20 cellular contexts compared by ENCODE assay signal in genomic region chr10:60466267-60467201, GRCh38.
DNase-seq lines count a peak whose midpoint lies in the region; ATAC-seq and TF ChIP-seq lines count a peak whose summit lies in the region.
"Had no signal": no experiment of that assay in that cellular context is flagged by ENCODE, and none has a peak within 500 bp of the region (broad histone marks: within the 10 kb centered on the region; RNA-seq: fewer than 3 reads in every experiment).

No MANE protein-coding gene starts in this region.

- H3K27ac ChIP-seq in osteoblast (ENCODE audit: low read depth, low read length), result peak overlapping the region; percentile 54
- H3K27ac ChIP-seq: lower lobe of right lung, right atrium auricular region, RWPE1, testis had no signal

- H2AFZ ChIP-seq in osteoblast (ENCODE audit: low read length), result peak overlapping the region; percentile 38

- TF ChIP-seq CTCF in LNCaP clone FGC (IDR thresholded peaks at IDR 0.05; ENCODE audit: control insufficient read depth, extremely low read depth, insufficient read depth), result no peak
- TF ChIP-seq CTCF in cardiac fibroblast (IDR thresholded peaks at IDR 0.05; ENCODE audit: low read depth, low read length), result peak; percentile 18
- peak; percentile 30 for TF ChIP-seq CTCF in osteoblast (IDR thresholded peaks at IDR 0.05; ENCODE audit: extremely low read depth, low read depth, low read length)
- no peak for TF ChIP-seq CTCF in WTC11 (IDR thresholded peaks at IDR 0.05)

- no peaks in the 10 kb centered on the region for H3K27me3 Mint-ChIP-seq in WTC11 (ENCODE audit: low read depth)
- no peaks in the 10 kb centered on the region for H3K27me3 Mint-ChIP-seq in activated naive CD4-positive, alpha-beta T cell treated with anti-CD3 and anti-CD28 coated beads, Interleukin-2, amount 10 ng/mL, durations not matched to agents 7 days and 5 days
- H3K27me3 Mint-ChIP-seq: activated CD4-positive, alpha-beta T cell treated with anti-CD3 and anti-CD28 coated beads for 36 hours; activated naive CD8-positive, alpha-beta T cell treated with anti-CD3 and anti-CD28 coated beads, Interleukin-2, amount 50 U/mL, for 24 hours had no signal

- peaks cover 21% of the 10 kb centered on the region for H3K4me1 ChIP-seq in osteoblast (ENCODE audit: insufficient read depth, low read length)
- H3K4me1 ChIP-seq: lower lobe of right lung, right atrium auricular region, testis had no signal

- H3K4me3 ChIP-seq in LNCaP clone FGC (ENCODE audit: low read depth, low read length), result peak overlapping the region; percentile 8; the same call in 1 of the 2 replicates
- H3K4me3 ChIP-seq in cardiac fibroblast (replicated peaks in 1 of 2; ENCODE audit: low read depth in 2 of 2, low read length in 2 of 2), result no peak overlapping the region
- peak overlapping the region; percentile 13 for H3K4me3 ChIP-seq in osteoblast (ENCODE audit: insufficient read depth, low read length)
- H3K4me3 ChIP-seq: lower lobe of right lung, right atrium auricular region, testis had no signal

- peak overlapping the region; percentile 65 for H3K4me2 ChIP-seq in osteoblast (ENCODE audit: insufficient read depth, low read length)

- H3K36me3 Mint-ChIP-seq in WTC11, result no peaks in the 10 kb centered on the region
- H3K36me3 Mint-ChIP-seq in activated naive CD4-positive, alpha-beta T cell treated with anti-CD3 and anti-CD28 coated beads, Interleukin-2, amount 10 ng/mL, durations not matched to agents 7 days and 5 days, result peaks cover 2% of the 10 kb centered on the region
- H3K36me3 Mint-ChIP-seq: stimulated activated effector memory CD8-positive, alpha-beta T cell treated with anti-CD3 and anti-CD28 coated beads, Interleukin-12 subunit alpha, Interleukin-12 subunit beta, amount 100 ng/mL, for 72 hours had no signal

- DNase-seq in Daoy (ENCODE audit: low read depth) (peak; percentile 27), LNCaP clone FGC (ENCODE audit: low read depth) (no peak), cardiac fibroblast (ENCODE audit: low read depth in 2 of 2) (peak in 1 of 2 donors; percentile 40), osteoblast (ENCODE audit: insufficient read length, low spot score, missing footprints) (peak; percentile 22), WTC11 (ENCODE audit: low spot score) (no peak), DMS 273 treated with DMSO at 0.1 percent for 48 hours (lab: John Stamatoyannopoulos, UW) (no peak)
- no peak for DNase-seq in activated naive CD4-positive, alpha-beta T cell treated with anti-CD3 and anti-CD28 coated beads, Interleukin-2, amount 10 ng/mL, durations not matched to agents 7 days and 5 days
- DNase-seq: activated CD4-positive, alpha-beta T cell treated with anti-CD3 and anti-CD28 coated beads for 36 hours; activated naive CD8-positive, alpha-beta T cell treated with anti-CD3 and anti-CD28 coated beads, Interleukin-2, amount 50 U/mL, for 24 hours; C1 segment of cervical spinal cord; GDM1; GOT3; head of caudate nucleus; lower lobe of right lung; NCI-H2029; testis had no signal

- H4K20me1 ChIP-seq in osteoblast (ENCODE audit: insufficient read depth, low read length), result no peaks in the 10 kb centered on the region

- H3K9me3 ChIP-seq in osteoblast (ENCODE audit: low read depth, low read length), result no peaks in the 10 kb centered on the region
- H3K9me3 ChIP-seq: lower lobe of right lung, right atrium auricular region, testis had no signal

- POLR2A ChIA-PET in WTC11 (lab: Charles Lee), result no interaction called here

- peaks cover 4% of the 10 kb centered on the region for H3K4me1 Mint-ChIP-seq in WTC11
- H3K4me1 Mint-ChIP-seq in activated naive CD4-positive, alpha-beta T cell treated with anti-CD3 and anti-CD28 coated beads, Interleukin-2, amount 10 ng/mL, durations not matched to agents 7 days and 5 days, result no peaks in the 10 kb centered on the region
- H3K4me1 Mint-ChIP-seq: activated CD4-positive, alpha-beta T cell treated with anti-CD3 and anti-CD28 coated beads for 36 hours had no signal

- ATAC-seq in WTC11, result no peak
- ATAC-seq: activated CD4-positive, alpha-beta T cell treated with anti-CD3 and anti-CD28 coated beads for 36 hours; activated naive CD8-positive, alpha-beta T cell treated with anti-CD3 and anti-CD28 coated beads, Interleukin-2, amount 50 U/mL, for 24 hours; lower lobe of right lung; stimulated activated effector memory CD8-positive, alpha-beta T cell treated with anti-CD3 and anti-CD28 coated beads, Interleukin-12 subunit alpha, Interleukin-12 subunit beta, amount 100 ng/mL, for 72 hours had no signal

- H3K36me3 ChIP-seq in osteoblast (ENCODE audit: insufficient read depth, low read length), result no peaks in the 10 kb centered on the region
- H3K36me3 ChIP-seq: lower lobe of right lung, right atrium auricular region had no signal

- H3K79me2 ChIP-seq in osteoblast (ENCODE audit: insufficient read depth, low read length), result no peaks in the 10 kb centered on the region

- no peaks in the 10 kb centered on the region for H3K9me3 Mint-ChIP-seq in WTC11
- H3K9me3 Mint-ChIP-seq in activated naive CD4-positive, alpha-beta T cell treated with anti-CD3 and anti-CD28 coated beads, Interleukin-2, amount 10 ng/mL, durations not matched to agents 7 days and 5 days, result no peaks in the 10 kb centered on the region
- H3K9me3 Mint-ChIP-seq: activated naive CD8-positive, alpha-beta T cell treated with anti-CD3 and anti-CD28 coated beads, Interleukin-2, amount 50 U/mL, for 24 hours; activated T-helper 2 cell treated with anti-CD3 and anti-CD28 coated beads, Interferon-gamma antibody, Interleukin-2, Interleukin-4, amounts not matched to agents 10 μg/mL and 5 μg/mL and 100 μg/mL, durations not matched to agents 14 hours and 24 hours and 36 hours; stimulated activated effector memory CD8-positive, alpha-beta T cell treated with anti-CD3 and anti-CD28 coated beads, Interleukin-12 subunit alpha, Interleukin-12 subunit beta, amount 100 ng/mL, for 72 hours had no signal

- CTCF ChIA-PET in WTC11 (lab: Charles Lee), result interaction anchor here (0.6 to 1.0 kb wide), 2 partner anchors 10 to 357 kb away, joined by 3 to 4 read pairs; no protein-coding TSS in a partner anchor
- CTCF ChIA-PET in activated naive CD4-positive, alpha-beta T cell treated with anti-CD3 and anti-CD28 coated beads, Interleukin-2, amount 10 ng/mL, durations not matched to agents 7 days and 5 days (lab: Charles Lee), result no interaction called here

- H3K27ac Mint-ChIP-seq in WTC11, result no peak overlapping the region
- no peak overlapping the region for H3K27ac Mint-ChIP-seq in activated naive CD4-positive, alpha-beta T cell treated with anti-CD3 and anti-CD28 coated beads, Interleukin-2, amount 10 ng/mL, durations not matched to agents 7 days and 5 days
- H3K27ac Mint-ChIP-seq: activated CD4-positive, alpha-beta T cell treated with anti-CD3 and anti-CD28 coated beads for 36 hours; activated naive CD8-positive, alpha-beta T cell treated with anti-CD3 and anti-CD28 coated beads, Interleukin-2, amount 50 U/mL, for 24 hours; activated T-helper 2 cell treated with anti-CD3 and anti-CD28 coated beads, Interferon-gamma antibody, Interleukin-2, Interleukin-4, amounts not matched to agents 10 μg/mL and 5 μg/mL and 100 μg/mL, durations not matched to agents 14 hours and 24 hours and 36 hours; stimulated activated effector memory CD8-positive, alpha-beta T cell treated with anti-CD3 and anti-CD28 coated beads, Interleukin-12 subunit alpha, Interleukin-12 subunit beta, amount 100 ng/mL, for 72 hours had no signal

- no peak overlapping the region for H3K4me3 Mint-ChIP-seq in WTC11
- no peak overlapping the region for H3K4me3 Mint-ChIP-seq in activated naive CD4-positive, alpha-beta T cell treated with anti-CD3 and anti-CD28 coated beads, Interleukin-2, amount 10 ng/mL, durations not matched to agents 7 days and 5 days
- H3K4me3 Mint-ChIP-seq: activated CD4-positive, alpha-beta T cell treated with anti-CD3 and anti-CD28 coated beads for 36 hours; activated naive CD8-positive, alpha-beta T cell treated with anti-CD3 and anti-CD28 coated beads, Interleukin-2, amount 50 U/mL, for 24 hours; stimulated activated effector memory CD8-positive, alpha-beta T cell treated with anti-CD3 and anti-CD28 coated beads, Interleukin-12 subunit alpha, Interleukin-12 subunit beta, amount 100 ng/mL, for 72 hours had no signal

- H3K27me3 ChIP-seq in osteoblast (ENCODE audit: insufficient read depth, low read length), result no peaks in the 10 kb centered on the region
- H3K27me3 ChIP-seq: right atrium auricular region, testis had no signal

TF ChIP-seq in WTC11, 78 proteins besides CTCF, POLR2A, EP300 and RAD21 (continues in another document):
- TF ChIP-seq RORB (CRISPR knock-in tag; IDR thresholded peaks at IDR 0.05) (no peak), PRDM15 (CRISPR knock-in tag; IDR thresholded peaks at IDR 0.05) (no peak), SP1 (CRISPR knock-in tag; conservative IDR thresholded peaks at IDR 0.05) (no peak), ZNF416 (CRISPR knock-in tag; IDR thresholded peaks at IDR 0.05) (no peak), GABPB1 (CRISPR knock-in tag; IDR thresholded peaks at IDR 0.05) (no peak), ESRRA (CRISPR knock-in tag; IDR thresholded peaks at IDR 0.05; ENCODE audit: borderline replicate concordance) (no peak), TEAD4 (CRISPR knock-in tag; IDR thresholded peaks at IDR 0.05) (no peak), CREM (CRISPR knock-in tag; IDR thresholded peaks at IDR 0.05) (no peak), ELF4 (CRISPR knock-in tag; IDR thresholded peaks at IDR 0.05; ENCODE audit: low read depth) (no peak)

Comparison
In these comparisons a context has a peak if more than half of its experiments do, and no peak if none do; other contexts are left out.
1. DNase-seq: peak in Daoy (single experiment) and osteoblast (single experiment); none in LNCaP clone FGC (single experiment), WTC11 (single experiment), activated naive CD4-positive, alpha-beta T cell treated with anti-CD3 and anti-CD28 coated beads, Interleukin-2, amount 10 ng/mL, durations not matched to agents 7 days and 5 days (single experiment) and DMS 273 treated with DMSO at 0.1 percent for 48 hours (single experiment).
2. H3K4me3 ChIP-seq: peak in LNCaP clone FGC (single experiment) and osteoblast (single experiment); none in cardiac fibroblast (0 of 2).
3. CTCF ChIP-seq: peak in cardiac fibroblast (single experiment) and osteoblast (single experiment); none in LNCaP clone FGC (single experiment) and WTC11 (single experiment).